Comparison of ENCODE assay signal across 25 cellular contexts in the genomic region with DNA sequence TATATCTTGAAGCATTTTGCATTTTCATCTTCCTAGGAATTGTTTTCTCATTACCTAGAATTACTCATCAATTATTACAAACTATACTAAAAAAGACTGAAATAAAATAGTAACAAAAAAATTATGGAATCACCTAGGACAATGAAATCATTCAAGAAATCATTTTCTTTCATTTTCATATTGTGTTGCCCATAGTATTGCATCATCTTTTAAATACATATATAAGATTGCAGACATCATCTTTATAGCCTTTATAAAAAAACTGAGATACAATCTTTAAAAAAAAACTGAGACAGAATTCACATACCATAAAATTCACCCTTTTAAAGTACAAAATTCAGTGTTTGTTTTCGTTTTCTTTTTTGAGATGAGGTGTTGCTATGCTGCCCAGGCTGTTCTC.
"Had no signal": no experiment of that assay in that cellular context is flagged by ENCODE, and none has a peak within 500 bp of the region (broad histone marks: within the 10 kb centered on the region; RNA-seq: fewer than 3 reads in every experiment).

No MANE protein-coding gene starts in this region.

- H3K9me3 ChIP-seq: adrenal gland, ascending aorta, sigmoid colon, upper lobe of left lung had no signal

- H3K4me3 ChIP-seq: adrenal gland, ascending aorta, neural progenitor cell, sigmoid colon, smooth muscle cell, upper lobe of left lung had no signal

- H3K4me1 ChIP-seq: ascending aorta, foreskin keratinocyte, neural progenitor cell, sigmoid colon, upper lobe of left lung had no signal

- H3K4me1 Mint-ChIP-seq: mesothelial cell of epicardium, neural progenitor cell, WTC11 had no signal

- DNase-seq: activated CD4-positive, alpha-beta T cell treated with anti-CD3 and anti-CD28 coated beads, Interleukin-2, amount 50 U/mL, for 48 hours; activated naive CD4-positive, alpha-beta T cell; adrenal gland; brain microvascular endothelial cell; caudate nucleus; dermis blood vessel endothelial cell; effector CD8-positive, alpha-beta T cell; foreskin keratinocyte; glutamatergic neuron; hippocampal formation; left ventricle myocardium superior; mammary epithelial cell; naive thymus-derived CD8-positive, alpha-beta T cell; sigmoid colon; stimulated activated CD4-positive, alpha-beta T cell treated with anti-CD3 and anti-CD28 coated beads, Interleukin-2, amount 100 ng/mL, for 48 hours; stimulated activated CD8-positive, alpha-beta memory T cell treated with anti-CD3 and anti-CD28 coated beads, Interleukin-4, amount 100 ng/mL, for 48 hours; stimulated activated naive CD4-positive, alpha-beta T cell; T1000; upper lobe of left lung had no signal

- H3K27ac Mint-ChIP-seq: activated T-helper 2 cell treated with anti-CD3 and anti-CD28 coated beads, Interferon-gamma antibody, Interleukin-2, Interleukin-4, amounts not matched to agents 10 μg/mL and 5 μg/mL and 100 μg/mL, durations not matched to agents 14 hours and 24 hours and 36 hours; mesothelial cell of epicardium; neural progenitor cell; WTC11 had no signal

- H3K4me3 Mint-ChIP-seq: mesothelial cell of epicardium; naive thymus-derived CD8-positive, alpha-beta T cell; neural progenitor cell; WTC11 had no signal

- H2AFZ ChIP-seq: neural progenitor cell had no signal

- H3K9ac ChIP-seq: neural progenitor cell had no signal

- H3K9me3 Mint-ChIP-seq: activated T-helper 2 cell treated with anti-CD3 and anti-CD28 coated beads, Interferon-gamma antibody, Interleukin-2, Interleukin-4, amounts not matched to agents 10 μg/mL and 5 μg/mL and 100 μg/mL, durations not matched to agents 14 hours and 24 hours and 36 hours; neural progenitor cell; WTC11 had no signal

- H3K4me2 ChIP-seq: neural progenitor cell, smooth muscle cell had no signal

- ATAC-seq: foreskin keratinocyte; left ventricle myocardium superior; naive thymus-derived CD8-positive, alpha-beta T cell; WTC11 had no signal

- H3K27me3 Mint-ChIP-seq: naive thymus-derived CD8-positive, alpha-beta T cell had no signal

- H3K27ac ChIP-seq: adrenal gland, ascending aorta, brain microvascular endothelial cell, foreskin keratinocyte, neural progenitor cell, sigmoid colon, upper lobe of left lung had no signal

- H3K27me3 ChIP-seq: adrenal gland, ascending aorta, brain microvascular endothelial cell, foreskin keratinocyte, neural progenitor cell, sigmoid colon, upper lobe of left lung had no signal
